ENCODE assay signal across 19 cellular contexts in genomic region chr13:24506698-24507335, GRCh38.
"Had no signal": no experiment of that assay in that cellular context is flagged by ENCODE, and none has a peak within 500 bp of the region (broad histone marks: within the 10 kb centered on the region; RNA-seq: fewer than 3 reads in every experiment).

No MANE protein-coding gene starts in this region.

- H3K4me3 ChIP-seq: esophagus squamous epithelium, heart right ventricle, mucosa of descending colon, sigmoid colon, transverse colon, upper lobe of right lung, uterus had no signal

- H3K27ac ChIP-seq: esophagus squamous epithelium, heart right ventricle, parathyroid adenoma, sigmoid colon, transverse colon, upper lobe of right lung, uterus had no signal

- H3K27me3 ChIP-seq: esophagus squamous epithelium, heart right ventricle, sigmoid colon, transverse colon, upper lobe of right lung, uterus had no signal

- ATAC-seq: effector memory CD8-positive, alpha-beta T cell; left lobe of liver; mucosa of descending colon; natural killer cell treated with Interleukin-12 subunit alpha and Interleukin-12 subunit beta and Interleukin-15 and Interleukin-18, amount 100 ng/mL, for 72 hours; stimulated activated naive B cell treated with anti-CD40 and anti-IgM and Interleukin-4, amounts not matched to agents 10 μg/mL and 1 μg/mL and 100 μg/mL, for 72 hours; upper lobe of right lung had no signal

- H3K9me3 ChIP-seq: esophagus squamous epithelium, heart right ventricle, mucosa of descending colon, sigmoid colon, transverse colon, upper lobe of right lung, uterus had no signal

- H3K4me1 ChIP-seq: uterus had no signal

- H3K36me3 ChIP-seq: uterus had no signal

- DNase-seq: cortex of kidney; effector memory CD8-positive, alpha-beta T cell; esophagus squamous epithelium; foreskin melanocyte; glutamatergic neuron; heart right ventricle; hippocampal formation; mesenchymal stem cell; mucosa of descending colon; naive B cell; sigmoid colon; stimulated activated CD4-positive, alpha-beta T cell treated with anti-CD3 and anti-CD28 coated beads, Interleukin-4, amount 100 ng/mL, for 4 hours; stimulated activated naive B cell treated with anti-CD40 and anti-IgM and Interleukin-4, amounts not matched to agents 10 μg/mL and 1 μg/mL and 100 μg/mL, for 72 hours; transverse colon; upper lobe of right lung; uterus had no signal
